Comparison of ENCODE assay signal across 8 cellular contexts in the genomic region with DNA sequence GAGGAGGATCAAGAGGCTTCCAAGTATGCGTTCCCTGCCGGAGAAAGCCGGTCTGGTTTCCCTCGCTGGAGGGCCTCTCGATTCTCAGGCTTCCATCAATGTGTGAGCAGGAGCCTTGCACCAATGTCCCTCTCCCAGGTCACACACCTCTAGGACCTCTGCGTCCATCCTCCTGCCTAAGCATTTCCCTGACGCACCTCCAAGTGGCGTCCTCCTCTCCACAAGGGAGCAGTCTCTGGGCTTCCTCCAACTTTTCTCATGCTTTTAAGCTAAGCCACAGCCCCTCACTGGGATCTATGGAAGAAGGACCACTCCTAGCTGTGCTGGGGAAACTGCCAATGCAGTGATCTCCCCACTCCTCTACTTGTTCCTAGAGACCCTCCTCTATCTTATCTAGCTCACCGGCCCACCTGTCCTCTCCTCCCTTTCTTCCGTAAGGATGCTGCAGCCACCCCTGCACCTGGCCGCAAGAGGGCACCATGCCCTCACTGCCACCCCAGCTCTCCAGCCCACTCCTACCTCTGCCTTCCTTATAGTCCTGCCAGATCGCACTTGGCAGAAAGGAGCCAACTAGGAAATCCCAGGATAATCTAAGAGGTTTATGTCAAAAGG.
A peak's percentile ranks its signal among the peaks of the same experiment; 100 is the strongest.
DNase-seq lines count a peak whose midpoint lies in the region; ATAC-seq and FAIRE-seq lines count a peak whose summit lies in the region.

No MANE protein-coding gene starts in this region.

- peak; percentile 8 for DNase-seq in GM18507 (ENCODE audit: extremely low spot score, insufficient read length, low read depth)
- peak; percentile 17 for DNase-seq in NCI-H2081 treated with DMSO at 0.1 percent for 48 hours (lab: John Stamatoyannopoulos, UW)
- DNase-seq in activated T-cell treated with anti-CD3 and anti-CD28 coated beads, Interleukin-2, amount 50 U/mL, for 4 hours = peak; percentile 43
- peak; percentile 51 for DNase-seq in iPS DF 4.7 (ENCODE audit: extremely low read depth, low spot score)
- peak; percentile 21 to 26 for DNase-seq in stimulated activated CD4-positive, alpha-beta T cell treated with anti-CD3 and anti-CD28 coated beads, Interleukin-4, amount 100 ng/mL, for 48 hours (ENCODE audit: low read depth in 2 of 2)

- peaks cover 10% of the 10 kb centered on the region for H3K27me3 Mint-ChIP-seq in activated T-cell treated with anti-CD3 and anti-CD28 coated beads, Interleukin-2, amount 50 U/mL, for 4 hours (ENCODE audit: low read depth)

- no peaks in the 10 kb centered on the region for H3K36me3 Mint-ChIP-seq in activated T-cell treated with anti-CD3 and anti-CD28 coated beads, Interleukin-2, amount 50 U/mL, for 4 hours (ENCODE audit: insufficient read depth)

- H3K9me3 Mint-ChIP-seq in activated T-cell treated with anti-CD3 and anti-CD28 coated beads, Interleukin-2, amount 50 U/mL, for 4 hours = no peaks in the 10 kb centered on the region

- ATAC-seq in activated T-cell treated with anti-CD3 and anti-CD28 coated beads, Interleukin-2, amount 50 U/mL, for 4 hours = peak; percentile 18 to 46
- ATAC-seq in GM19035 (IDR thresholded peaks at IDR 0.05; ENCODE audit: unreplicated experiment) (no peak), GM18907 (IDR thresholded peaks at IDR 0.05; ENCODE audit: unreplicated experiment) (no peak), GM18909 (IDR thresholded peaks at IDR 0.05; ENCODE audit: poor library complexity, unreplicated experiment) (no peak)

- FAIRE-seq in GM18507 (lab: Jason Lieb, UNC) = no peak

- H3K4me3 Mint-ChIP-seq in activated T-cell treated with anti-CD3 and anti-CD28 coated beads, Interleukin-2, amount 50 U/mL, for 4 hours = no peak overlapping the region

- H3K4me1 Mint-ChIP-seq in activated T-cell treated with anti-CD3 and anti-CD28 coated beads, Interleukin-2, amount 50 U/mL, for 4 hours (ENCODE audit: low read depth) = no peaks in the 10 kb centered on the region

Comparison
In these comparisons a context has a peak if more than half of its experiments do, and no peak if none do; other contexts are left out.
1. ATAC-seq: peak in activated T-cell treated with anti-CD3 and anti-CD28 coated beads, Interleukin-2, amount 50 U/mL, for 4 hours (2 of 2); none in GM19035 (single experiment), GM18907 (single experiment) and GM18909 (single experiment).
2. Peak in every context shown above with its lines, with median percentiles within 50 percentile points of each other: DNase-seq.